Comparison of ENCODE assay signal across 9 cellular contexts in the genomic region with DNA sequence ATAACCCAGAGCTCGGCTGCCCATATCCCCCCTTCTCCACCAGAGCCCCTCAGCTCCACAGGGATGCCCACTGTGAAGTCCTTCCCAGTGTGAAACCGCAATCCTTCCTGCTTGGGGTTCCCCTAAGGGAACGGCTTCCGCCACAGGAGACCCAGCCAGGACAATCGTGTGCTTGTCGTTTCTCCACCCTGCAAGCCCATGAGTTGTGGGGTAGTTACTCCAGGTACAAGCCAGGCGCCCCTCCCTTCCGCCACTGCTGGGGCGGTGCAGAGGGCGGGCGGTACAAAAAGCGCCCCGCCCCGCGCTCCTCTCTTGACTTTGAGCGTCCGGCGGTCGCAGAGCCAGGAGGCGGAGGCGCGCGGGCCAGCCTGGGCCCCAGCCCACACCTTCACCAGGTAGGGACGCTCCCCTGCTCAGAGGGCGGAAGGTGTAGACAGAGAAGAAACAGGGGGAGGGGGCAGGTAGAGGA. TPM values are rescaled to one million over a fixed set of nuclear protein-coding genes. Genes with fewer than 3 reads are reported as not detected.
DNase-seq lines count a peak whose midpoint lies in the region; ATAC-seq and TF ChIP-seq lines count a peak whose summit lies in the region.
"Had no signal": no experiment of that assay in that cellular context is flagged by ENCODE, and none has a peak within 500 bp of the region (broad histone marks: within the 10 kb centered on the region; RNA-seq: fewer than 3 reads in every experiment).

TINAGL1 (plus strand) TSS at position 315 of the 469 bp plus-strand sequence. CDS start 634 bp downstream, outside the sequence.

- TF ChIP-seq POLR2A in upper lobe of left lung (IDR thresholded peaks at IDR 0.05), result peak in 3 of 4 donors; percentile 55 to 78 (median 66)

- peaks cover 39 to 61% of the 10 kb centered on the region in 2 donors for H3K4me1 ChIP-seq in duodenal mucosa (ENCODE audit: control insufficient read depth in 1 of 2, insufficient read depth in 2 of 2, low read length in 2 of 2)
- H3K4me1 ChIP-seq in upper lobe of left lung, result peaks cover 44 to 63% (median 51%) of the 10 kb centered on the region in 4 donors

- H3K27me3 ChIP-seq in duodenal mucosa (ENCODE audit: control insufficient read depth in 1 of 2, insufficient read depth in 2 of 2, low read length in 2 of 2) (peaks cover 0 to 5% of the 10 kb centered on the region in 2 donors), upper lobe of left lung (no peaks in the 10 kb centered on the region)

- peak within 1 kb of the TSS; percentile 89 to 95 for H3K9ac ChIP-seq in duodenal mucosa (ENCODE audit: low read depth in 1 of 2, low read length in 2 of 2)

- no peak for TF ChIP-seq CTCF in upper lobe of left lung (IDR thresholded peaks at IDR 0.05)

- peak within 1 kb of the TSS; percentile 77 to 81 for H3K4me3 ChIP-seq in duodenal mucosa (ENCODE audit: low read depth in 1 of 2, low read length in 2 of 2)
- peak within 1 kb of the TSS; percentile 33 to 65 (median 44) for H3K4me3 ChIP-seq in upper lobe of left lung

- POLR2A ChIA-PET in activated CD4-positive, alpha-beta T cell treated with anti-CD3 and anti-CD28 coated beads, Interleukin-2, amount 10 ng/mL, durations not matched to agents 7 days and 5 days (lab: Charles Lee), result no interaction called here

- H3K27ac Mint-ChIP-seq in activated CD4-positive, alpha-beta T cell treated with anti-CD3 and anti-CD28 coated beads, Interleukin-2, amount 10 ng/mL, durations not matched to agents 7 days and 5 days, result no peak within 1 kb of the TSS

- peak; percentile 51 to 75 for ATAC-seq in upper lobe of left lung (ENCODE audit: low FRiP score in 2 of 2)
- ATAC-seq in HG03045 (IDR thresholded peaks at IDR 0.05; ENCODE audit: unreplicated experiment), result no peak

- H3K27ac ChIP-seq in duodenal mucosa (ENCODE audit: low read depth, low read length) (peak within 1 kb of the TSS; percentile 91), upper lobe of left lung (peak within 1 kb of the TSS; percentile 80 to 91 (median 88))
- H3K27ac ChIP-seq: C4-2B had no signal

- CTCF ChIA-PET in activated CD4-positive, alpha-beta T cell treated with anti-CD3 and anti-CD28 coated beads, Interleukin-2, amount 10 ng/mL, durations not matched to agents 7 days and 5 days (lab: Charles Lee), result no interaction called here

- H3K27me3 Mint-ChIP-seq in activated CD4-positive, alpha-beta T cell treated with anti-CD3 and anti-CD28 coated beads, Interleukin-2, amount 10 ng/mL, durations not matched to agents 7 days and 5 days, result peaks cover under 1% of the 10 kb centered on the region

- TF ChIP-seq EP300 in upper lobe of left lung (IDR thresholded peaks at IDR 0.05), result peak in 2 of 4 donors; percentile 19 to 49

- no peak within 1 kb of the TSS for H3K4me3 Mint-ChIP-seq in activated CD4-positive, alpha-beta T cell treated with anti-CD3 and anti-CD28 coated beads, Interleukin-2, amount 10 ng/mL, durations not matched to agents 7 days and 5 days

- no peaks in the 10 kb centered on the region for H3K9me3 ChIP-seq in duodenal mucosa (ENCODE audit: control insufficient read depth in 1 of 2, low read length in 2 of 2)
- H3K9me3 ChIP-seq in upper lobe of left lung, result no peaks in the 10 kb centered on the region

- H3K9me3 Mint-ChIP-seq in activated CD4-positive, alpha-beta T cell treated with anti-CD3 and anti-CD28 coated beads, Interleukin-2, amount 10 ng/mL, durations not matched to agents 7 days and 5 days, result no peaks in the 10 kb centered on the region

- H3K36me3 Mint-ChIP-seq in activated CD4-positive, alpha-beta T cell treated with anti-CD3 and anti-CD28 coated beads, Interleukin-2, amount 10 ng/mL, durations not matched to agents 7 days and 5 days (ENCODE audit: low read depth), result no peaks in the 10 kb centered on the region

- 5 to 13% methylated on average over 12 to 22 of the region's 25 CpGs for WGBS in upper lobe of left lung, 2 donors

- DNase-seq in activated CD4-positive, alpha-beta T cell treated with anti-CD3 and anti-CD28 coated beads, Interleukin-2, amount 10 ng/mL, durations not matched to agents 7 days and 5 days, result peak; percentile 8
- DNase-seq in activated CD4-positive, alpha-beta T cell treated with anti-CD3 and anti-CD28 coated beads, Interleukin-2, amount 50 U/mL, for 4 hours, result no peak
- DNase-seq in lung microvascular endothelial cell (ENCODE audit: low read depth in 2 of 2) (peak; percentile 44 to 63), upper lobe of left lung (peak; percentile 85 to 91), GM19240 (ENCODE audit: insufficient read length, low spot score) (no peak), retina (no peak)

- H3K36me3 ChIP-seq in duodenal mucosa (ENCODE audit: control insufficient read depth in 1 of 2, insufficient read depth in 2 of 2, low read length in 2 of 2) (peaks cover 0 to 10% of the 10 kb centered on the region in 2 donors), upper lobe of left lung (no peaks in the 10 kb centered on the region)

- H3K4me1 Mint-ChIP-seq in activated CD4-positive, alpha-beta T cell treated with anti-CD3 and anti-CD28 coated beads, Interleukin-2, amount 10 ng/mL, durations not matched to agents 7 days and 5 days, result peaks cover 3% of the 10 kb centered on the region

RNA-seq across cellular contexts. Expression of gene TINAGL1, which starts in this region (rescaled TPM):
- total RNA-seq in activated CD4-positive, alpha-beta T cell treated with anti-CD3 and anti-CD28 coated beads, Interleukin-2, amount 10 ng/mL, durations not matched to agents 7 days and 5 days, result not detected
- total RNA-seq in lung microvascular endothelial cell (229 and 317 TPM in 2 replicates), upper lobe of left lung (100 to 1,000 TPM in 3 of 6 donors, 10 to 100 TPM in 3; 71.3 to 191 (median 120) TPM)

Comparison
In these comparisons a context has a peak if more than half of its experiments do, and no peak if none do; other contexts are left out.
1. RNA of gene TINAGL1 (total RNA-seq): 229 to 317 TPM in lung microvascular endothelial cell and 71.3 to 191 TPM in upper lobe of left lung; not detected in activated CD4-positive, alpha-beta T cell treated with anti-CD3 and anti-CD28 coated beads, Interleukin-2, amount 10 ng/mL, durations not matched to agents 7 days and 5 days; every median in the first group is over 10 times any median in the second.
2. Peak in DNase-seq in activated CD4-positive, alpha-beta T cell treated with anti-CD3 and anti-CD28 coated beads, Interleukin-2, amount 10 ng/mL, durations not matched to agents 7 days and 5 days; RNA of the gene not detected or under 1 TPM.
3. DNase-seq: peak in lung microvascular endothelial cell (2 of 2) and upper lobe of left lung (2 of 2); none in activated CD4-positive, alpha-beta T cell treated with anti-CD3 and anti-CD28 coated beads, Interleukin-2, amount 50 U/mL, for 4 hours (0 of 2), GM19240 (single experiment) and retina (single experiment).